In the genomic region with DNA sequence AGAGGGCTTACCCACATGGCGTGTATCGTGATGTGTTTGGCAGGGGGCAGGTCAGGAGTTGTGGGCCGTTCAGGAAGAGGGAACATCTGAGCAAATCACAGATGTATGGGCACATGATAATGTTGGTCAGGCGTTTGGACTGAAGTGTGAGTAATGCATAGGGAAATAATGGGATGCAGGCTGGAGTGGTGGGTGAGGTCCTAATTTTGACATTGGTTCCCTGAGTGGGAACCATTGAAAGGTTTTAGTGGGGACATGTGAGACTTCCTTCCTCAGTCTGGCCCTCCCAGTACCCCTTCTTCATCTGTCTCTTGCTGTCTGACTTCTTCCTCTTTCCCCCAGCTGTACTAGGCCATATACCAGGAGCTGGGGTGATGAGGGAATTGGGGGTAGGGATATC, we compare ENCODE assay signal across 1 cellular context.
TF ChIP-seq lines count a peak whose summit lies in the region.

No MANE protein-coding gene starts in this region.

TF ChIP-seq in H1, 55 proteins besides CTCF, POLR2A, EP300 and RAD21:
- TF ChIP-seq CREB1 (IDR thresholded peaks at IDR 0.05) (no peak), SUZ12 (IDR thresholded peaks at IDR 0.05; ENCODE audit: low read length) (no peak), JUN (IDR thresholded peaks at IDR 0.05; ENCODE audit: low read depth, low read length) (no peak), POLR2AphosphoS5 (IDR thresholded peaks at IDR 0.05; ENCODE audit: low read depth, low read length) (no peak), GABPA (IDR thresholded peaks at IDR 0.05; ENCODE audit: borderline replicate concordance, insufficient read depth, low read length) (no peak), BACH1 (IDR thresholded peaks at IDR 0.05; ENCODE audit: low read length) (no peak), NANOG (IDR thresholded peaks at IDR 0.05; ENCODE audit: insufficient read depth, low read depth, low read length, poor library complexity, severe bottlenecking) (no peak), JUND (IDR thresholded peaks at IDR 0.05; ENCODE audit: low read length) (no peak), GTF2F1 (IDR thresholded peaks at IDR 0.05; ENCODE audit: borderline replicate concordance, low read depth, low read length) (no peak), RBBP5 (IDR thresholded peaks at IDR 0.05; ENCODE audit: borderline replicate concordance, low read depth, low read length) (no peak), SP1 (IDR thresholded peaks at IDR 0.05; ENCODE audit: low read depth, low read length) (no peak), RFX5 (IDR thresholded peaks at IDR 0.05; ENCODE audit: borderline replicate concordance, low read depth, low read length) (no peak), FOSL1 (IDR thresholded peaks at IDR 0.05; ENCODE audit: insufficient read depth, low read depth, low read length) (no peak), CHD2 (IDR thresholded peaks at IDR 0.05; ENCODE audit: low read length) (no peak), CBX8 (IDR thresholded peaks at IDR 0.05; ENCODE audit: borderline replicate concordance, low read depth, low read length) (no peak), PHF8 (conservative IDR thresholded peaks at IDR 0.05; ENCODE audit: low read depth, low read length) (no peak), SP2 (IDR thresholded peaks at IDR 0.05; ENCODE audit: low read length) (no peak), BCL11A (IDR thresholded peaks at IDR 0.05; ENCODE audit: low read depth in 2 of 2, low read length in 2 of 2) (no peak)
- TF ChIP-seq, protein P1, sequence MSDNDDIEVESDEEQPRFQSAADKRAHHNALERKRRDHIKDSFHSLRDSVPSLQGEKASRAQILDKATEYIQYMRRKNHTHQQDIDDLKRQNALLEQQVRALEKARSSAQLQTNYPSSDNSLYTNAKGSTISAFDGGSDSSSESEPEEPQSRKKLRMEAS (IDR thresholded peaks at IDR 0.05): no peak
